1 cellular context compared by ENCODE assay signal in the genomic region with DNA sequence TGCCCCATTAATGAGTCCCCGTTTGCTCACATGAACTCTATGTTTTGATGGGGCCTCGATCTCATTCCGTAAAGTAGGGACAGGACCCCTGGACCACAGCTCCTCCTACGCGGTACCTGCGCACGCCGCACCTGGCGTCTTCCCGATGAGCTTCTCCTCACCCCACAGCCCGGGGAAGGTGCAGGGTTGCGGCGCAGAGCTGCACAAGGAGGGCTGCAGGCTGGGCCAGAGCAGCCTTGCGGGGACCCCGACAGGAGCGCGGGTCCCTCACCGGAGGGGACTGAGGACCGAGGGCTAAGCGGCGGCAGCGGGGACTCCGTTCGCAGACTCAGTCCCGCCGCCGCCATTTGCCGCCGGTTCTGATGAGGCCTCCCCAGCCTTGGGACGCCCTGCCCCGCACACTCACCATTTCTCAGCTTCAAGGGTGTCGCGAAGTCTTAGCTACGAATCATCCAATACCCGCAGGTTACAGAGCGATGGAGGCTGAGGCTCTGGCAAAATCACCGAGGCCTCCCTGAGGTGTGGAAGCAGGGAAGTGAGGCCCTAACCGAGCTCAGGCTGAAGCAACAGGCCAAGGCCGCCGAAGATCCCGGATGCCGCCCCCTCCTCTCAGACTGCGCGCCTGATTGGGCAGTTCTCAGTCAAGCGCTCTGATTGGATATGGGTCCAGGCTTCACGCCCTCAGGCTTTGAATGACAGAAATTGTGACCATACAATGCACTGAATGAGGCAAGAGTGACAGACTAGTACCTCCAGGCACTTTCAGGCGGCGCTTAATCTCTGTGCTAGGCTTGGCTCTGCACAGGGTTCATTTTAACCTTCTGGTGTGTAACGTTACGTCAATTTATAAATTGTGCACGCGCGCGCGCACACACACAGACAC.
TF ChIP-seq lines count a peak whose summit lies in the region.

No MANE protein-coding gene starts in this region.

TF ChIP-seq in HepG2, 621 proteins besides CTCF, POLR2A, EP300 and RAD21 (continued from another document and continues in another):
- TF ChIP-seq, protein P1, sequence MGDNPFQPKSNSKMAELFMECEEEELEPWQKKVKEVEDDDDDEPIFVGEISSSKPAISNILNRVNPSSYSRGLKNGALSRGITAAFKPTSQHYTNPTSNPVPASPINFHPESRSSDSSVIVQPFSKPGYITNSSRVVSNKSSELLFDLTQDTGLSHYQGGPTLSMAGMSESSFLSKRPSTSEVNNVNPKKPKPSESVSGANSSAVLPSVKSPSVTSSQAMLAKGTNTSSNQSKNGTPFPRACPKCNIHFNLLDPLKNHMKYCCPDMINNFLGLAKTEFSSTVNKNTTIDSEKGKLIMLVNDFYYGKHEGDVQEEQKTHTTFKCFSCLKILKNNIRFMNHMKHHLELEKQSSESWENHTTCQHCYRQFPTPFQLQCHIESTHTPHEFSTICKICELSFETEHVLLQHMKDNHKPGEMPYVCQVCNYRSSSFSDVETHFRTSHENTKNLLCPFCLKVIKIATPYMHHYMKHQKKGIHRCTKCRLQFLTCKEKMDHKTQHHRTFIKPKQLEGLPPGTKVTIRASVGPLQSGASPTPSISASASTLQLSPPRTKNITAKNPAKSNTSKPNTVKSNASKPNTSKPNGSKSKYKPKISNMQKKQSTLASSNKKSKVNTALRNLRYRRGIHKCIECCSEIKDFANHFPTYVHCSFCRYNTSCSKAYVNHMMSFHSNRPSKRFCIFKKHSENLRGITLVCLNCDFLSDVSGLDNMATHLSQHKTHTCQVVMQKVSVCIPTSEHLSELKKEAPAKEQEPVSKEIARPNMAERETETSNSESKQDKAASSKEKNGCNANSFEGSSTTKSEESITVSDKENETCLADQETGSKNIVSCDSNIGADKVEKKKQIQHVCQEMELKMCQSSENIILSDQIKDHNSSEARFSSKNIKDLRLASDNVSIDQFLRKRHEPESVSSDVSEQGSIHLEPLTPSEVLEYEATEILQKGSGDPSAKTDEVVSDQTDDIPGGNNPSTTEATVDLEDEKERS (CRISPR knock-in tag; IDR thresholded peaks at IDR 0.05), result no peak; the same call in 1 of the 2 replicates
- TF ChIP-seq ZNF546 (CRISPR knock-in tag; conservative IDR thresholded peaks at IDR 0.05), result 0 out of 2 replicates have a peak, but pooled peaks have one; percentile 87
- TF ChIP-seq ZNF83 (CRISPR knock-in tag; IDR thresholded peaks at IDR 0.05; ENCODE audit: borderline replicate concordance), result no peak
- peak; percentile 95 for TF ChIP-seq SRY (CRISPR knock-in tag; IDR thresholded peaks at IDR 0.05)
- no peak for TF ChIP-seq ZNF496 (CRISPR knock-in tag; IDR thresholded peaks at IDR 0.05; ENCODE audit: insufficient replicate concordance)
- no peak for TF ChIP-seq RNF2 (conservative IDR thresholded peaks at IDR 0.05; ENCODE audit: low read depth)
- peak; percentile 72 for TF ChIP-seq ISL2 (CRISPR knock-in tag; IDR thresholded peaks at IDR 0.05)
- TF ChIP-seq ZBTB3 (CRISPR knock-in tag; IDR thresholded peaks at IDR 0.05; ENCODE audit: borderline replicate concordance, low read depth), result no peak; the same call in 1 of the 2 replicates
- TF ChIP-seq, protein P2, sequence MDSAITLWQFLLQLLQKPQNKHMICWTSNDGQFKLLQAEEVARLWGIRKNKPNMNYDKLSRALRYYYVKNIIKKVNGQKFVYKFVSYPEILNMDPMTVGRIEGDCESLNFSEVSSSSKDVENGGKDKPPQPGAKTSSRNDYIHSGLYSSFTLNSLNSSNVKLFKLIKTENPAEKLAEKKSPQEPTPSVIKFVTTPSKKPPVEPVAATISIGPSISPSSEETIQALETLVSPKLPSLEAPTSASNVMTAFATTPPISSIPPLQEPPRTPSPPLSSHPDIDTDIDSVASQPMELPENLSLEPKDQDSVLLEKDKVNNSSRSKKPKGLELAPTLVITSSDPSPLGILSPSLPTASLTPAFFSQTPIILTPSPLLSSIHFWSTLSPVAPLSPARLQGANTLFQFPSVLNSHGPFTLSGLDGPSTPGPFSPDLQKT (CRISPR knock-in tag; IDR thresholded peaks at IDR 0.05; ENCODE audit: borderline replicate concordance), result no peak
- peak; percentile 80 for TF ChIP-seq THAP11 (CRISPR knock-in tag; IDR thresholded peaks at IDR 0.05)
- no peak for TF ChIP-seq JUNB (CRISPR knock-in tag; IDR thresholded peaks at IDR 0.05; ENCODE audit: borderline replicate concordance)
- TF ChIP-seq, protein P3, sequence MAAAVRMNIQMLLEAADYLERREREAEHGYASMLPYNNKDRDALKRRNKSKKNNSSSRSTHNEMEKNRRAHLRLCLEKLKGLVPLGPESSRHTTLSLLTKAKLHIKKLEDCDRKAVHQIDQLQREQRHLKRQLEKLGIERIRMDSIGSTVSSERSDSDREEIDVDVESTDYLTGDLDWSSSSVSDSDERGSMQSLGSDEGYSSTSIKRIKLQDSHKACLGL (CRISPR knock-in tag; IDR thresholded peaks at IDR 0.05), result peak; percentile 89
- TF ChIP-seq CREM (IDR thresholded peaks at IDR 0.05), result peak; percentile 41; the same call in 1 of the 2 replicates
- no peak for TF ChIP-seq CREM (CRISPR knock-in tag; IDR thresholded peaks at IDR 0.05)
- TF ChIP-seq ZNF737 (CRISPR knock-in tag; IDR thresholded peaks at IDR 0.05; ENCODE audit: borderline replicate concordance), result peak; percentile 92; the same call in 1 of the 2 replicates
- peak; percentile 91; the same call in 1 of the 2 replicates for TF ChIP-seq ZNF782 (CRISPR knock-in tag; IDR thresholded peaks at IDR 0.05; ENCODE audit: borderline replicate concordance)
- TF ChIP-seq SOX13 (IDR thresholded peaks at IDR 0.05), result no peak
- TF ChIP-seq SOX13 (CRISPR knock-in tag; conservative IDR thresholded peaks at IDR 0.05 in 1 of 2, IDR thresholded peaks at IDR 0.05 in 1 of 2), result no peak; a peak in 1 of 4 replicates
- TF ChIP-seq AKAP8 (CRISPR knock-in tag; IDR thresholded peaks at IDR 0.05), result peak; percentile 71; the same call in 1 of the 2 replicates
- no peak for TF ChIP-seq RBM22 (optimal IDR thresholded peaks at IDR 0.05; ENCODE audit: low read length)
- peak; percentile 72; the same call in 1 of the 2 replicates for TF ChIP-seq MTF1 (CRISPR knock-in tag; IDR thresholded peaks at IDR 0.05)
- TF ChIP-seq SMAD3 (CRISPR knock-in tag; IDR thresholded peaks at IDR 0.05), result no peak
- TF ChIP-seq RAD51 (IDR thresholded peaks at IDR 0.05; ENCODE audit: borderline replicate concordance), result no peak
- TF ChIP-seq MED13 (CRISPR knock-in tag; IDR thresholded peaks at IDR 0.05), result peak; percentile 58; the same call in 1 of the 2 replicates
- TF ChIP-seq, protein P4, sequence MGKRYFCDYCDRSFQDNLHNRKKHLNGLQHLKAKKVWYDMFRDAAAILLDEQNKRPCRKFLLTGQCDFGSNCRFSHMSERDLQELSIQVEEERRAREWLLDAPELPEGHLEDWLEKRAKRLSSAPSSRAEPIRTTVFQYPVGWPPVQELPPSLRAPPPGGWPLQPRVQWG (CRISPR knock-in tag; IDR thresholded peaks at IDR 0.05; ENCODE audit: borderline replicate concordance, low read depth), result no peak
- TF ChIP-seq ZNF10 (CRISPR knock-in tag; IDR thresholded peaks at IDR 0.05; ENCODE audit: borderline replicate concordance, low read depth), result no peak
- no peak for TF ChIP-seq KLF13 (CRISPR knock-in tag; IDR thresholded peaks at IDR 0.05)
- TF ChIP-seq, protein P5, sequence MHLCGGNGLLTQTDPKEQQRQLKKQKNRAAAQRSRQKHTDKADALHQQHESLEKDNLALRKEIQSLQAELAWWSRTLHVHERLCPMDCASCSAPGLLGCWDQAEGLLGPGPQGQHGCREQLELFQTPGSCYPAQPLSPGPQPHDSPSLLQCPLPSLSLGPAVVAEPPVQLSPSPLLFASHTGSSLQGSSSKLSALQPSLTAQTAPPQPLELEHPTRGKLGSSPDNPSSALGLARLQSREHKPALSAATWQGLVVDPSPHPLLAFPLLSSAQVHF (CRISPR knock-in tag; IDR thresholded peaks at IDR 0.05), result no peak
- 0 out of 2 replicates have a peak, but pooled peaks have one; percentile 36 for TF ChIP-seq ZSCAN20 (CRISPR knock-in tag; IDR thresholded peaks at IDR 0.05; ENCODE audit: borderline replicate concordance)
- no peak for TF ChIP-seq DNMT1 (CRISPR knock-in tag; IDR thresholded peaks at IDR 0.05)
- peak; percentile 46; the same call in 1 of the 2 replicates for TF ChIP-seq ZNF350 (CRISPR knock-in tag; IDR thresholded peaks at IDR 0.05; ENCODE audit: borderline replicate concordance, low read depth)
- TF ChIP-seq, protein P6, sequence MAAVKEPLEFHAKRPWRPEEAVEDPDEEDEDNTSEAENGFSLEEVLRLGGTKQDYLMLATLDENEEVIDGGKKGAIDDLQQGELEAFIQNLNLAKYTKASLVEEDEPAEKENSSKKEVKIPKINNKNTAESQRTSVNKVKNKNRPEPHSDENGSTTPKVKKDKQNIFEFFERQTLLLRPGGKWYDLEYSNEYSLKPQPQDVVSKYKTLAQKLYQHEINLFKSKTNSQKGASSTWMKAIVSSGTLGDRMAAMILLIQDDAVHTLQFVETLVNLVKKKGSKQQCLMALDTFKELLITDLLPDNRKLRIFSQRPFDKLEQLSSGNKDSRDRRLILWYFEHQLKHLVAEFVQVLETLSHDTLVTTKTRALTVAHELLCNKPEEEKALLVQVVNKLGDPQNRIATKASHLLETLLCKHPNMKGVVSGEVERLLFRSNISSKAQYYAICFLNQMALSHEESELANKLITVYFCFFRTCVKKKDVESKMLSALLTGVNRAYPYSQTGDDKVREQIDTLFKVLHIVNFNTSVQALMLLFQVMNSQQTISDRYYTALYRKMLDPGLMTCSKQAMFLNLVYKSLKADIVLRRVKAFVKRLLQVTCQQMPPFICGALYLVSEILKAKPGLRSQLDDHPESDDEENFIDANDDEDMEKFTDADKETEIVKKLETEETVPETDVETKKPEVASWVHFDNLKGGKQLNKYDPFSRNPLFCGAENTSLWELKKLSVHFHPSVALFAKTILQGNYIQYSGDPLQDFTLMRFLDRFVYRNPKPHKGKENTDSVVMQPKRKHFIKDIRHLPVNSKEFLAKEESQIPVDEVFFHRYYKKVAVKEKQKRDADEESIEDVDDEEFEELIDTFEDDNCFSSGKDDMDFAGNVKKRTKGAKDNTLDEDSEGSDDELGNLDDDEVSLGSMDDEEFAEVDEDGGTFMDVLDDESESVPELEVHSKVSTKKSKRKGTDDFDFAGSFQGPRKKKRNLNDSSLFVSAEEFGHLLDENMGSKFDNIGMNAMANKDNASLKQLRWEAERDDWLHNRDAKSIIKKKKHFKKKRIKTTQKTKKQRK (IDR thresholded peaks at IDR 0.05; ENCODE audit: low read length), result peak; percentile 84
- no peak for TF ChIP-seq ATAD3A (CRISPR knock-in tag; IDR thresholded peaks at IDR 0.05)
- TF ChIP-seq KMT2B (CRISPR knock-in tag; IDR thresholded peaks at IDR 0.05), result peak; percentile 93
- no peak for TF ChIP-seq GTF2F1 (IDR thresholded peaks at IDR 0.05; ENCODE audit: low read length)
- TF ChIP-seq NR2F2 (IDR thresholded peaks at IDR 0.05; ENCODE audit: borderline replicate concordance, low read depth), result no peak
- TF ChIP-seq ZNF781 (CRISPR knock-in tag; IDR thresholded peaks at IDR 0.05; ENCODE audit: borderline replicate concordance, not compliant biosample characterization), result peak; percentile 43
- TF ChIP-seq POLR2AphosphoS2 (IDR thresholded peaks at IDR 0.05; ENCODE audit: low read depth, low read length), result peak; percentile 82; the same call in 1 of the 2 replicates
- TF ChIP-seq AGO1 (IDR thresholded peaks at IDR 0.05; ENCODE audit: low read depth, low read length, poor library complexity, severe bottlenecking), result no peak
- no peak for TF ChIP-seq HNRNPUL1 (IDR thresholded peaks at IDR 0.05; ENCODE audit: low read depth, low read length)
- TF ChIP-seq MAF1 (CRISPR knock-in tag; IDR thresholded peaks at IDR 0.05; ENCODE audit: borderline replicate concordance), result 0 out of 2 replicates have a peak, but pooled peaks have one; percentile 72
- TF ChIP-seq SOX5 (CRISPR knock-in tag; IDR thresholded peaks at IDR 0.05; ENCODE audit: borderline replicate concordance), result no peak
- TF ChIP-seq ZBTB7B (CRISPR knock-in tag; IDR thresholded peaks at IDR 0.05), result peak; percentile 38; the same call in 1 of the 2 replicates
- TF ChIP-seq, protein P7, sequence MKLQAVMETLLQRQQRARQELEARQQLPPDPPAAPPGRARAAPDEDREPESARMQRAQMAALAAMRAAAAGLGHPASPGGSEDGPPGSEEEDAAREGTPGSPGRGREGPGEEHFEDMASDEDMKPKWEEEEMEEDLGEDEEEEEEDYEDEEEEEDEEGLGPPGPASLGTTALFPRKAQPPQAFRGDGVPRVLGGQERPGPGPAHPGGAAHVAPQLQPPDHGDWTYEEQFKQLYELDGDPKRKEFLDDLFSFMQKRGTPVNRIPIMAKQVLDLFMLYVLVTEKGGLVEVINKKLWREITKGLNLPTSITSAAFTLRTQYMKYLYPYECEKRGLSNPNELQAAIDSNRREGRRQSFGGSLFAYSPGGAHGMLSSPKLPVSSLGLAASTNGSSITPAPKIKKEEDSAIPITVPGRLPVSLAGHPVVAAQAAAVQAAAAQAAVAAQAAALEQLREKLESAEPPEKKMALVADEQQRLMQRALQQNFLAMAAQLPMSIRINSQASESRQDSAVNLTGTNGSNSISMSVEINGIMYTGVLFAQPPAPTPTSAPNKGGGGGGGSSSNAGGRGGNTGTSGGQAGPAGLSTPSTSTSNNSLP (IDR thresholded peaks at IDR 0.05; ENCODE audit: low read depth, low read length), result no peak; the same call in 1 of the 2 replicates
- peak; percentile 99 for TF ChIP-seq NFYC (CRISPR knock-in tag; IDR thresholded peaks at IDR 0.05)
- TF ChIP-seq NFATC3 (CRISPR knock-in tag; IDR thresholded peaks at IDR 0.05), result no peak
- no peak for TF ChIP-seq FOXM1 (CRISPR knock-in tag; IDR thresholded peaks at IDR 0.05)
- TF ChIP-seq HNRNPK (IDR thresholded peaks at IDR 0.05; ENCODE audit: low read depth, low read length, poor library complexity, severe bottlenecking), result no peak
- TF ChIP-seq ZNF670 (CRISPR knock-in tag; IDR thresholded peaks at IDR 0.05; ENCODE audit: borderline replicate concordance), result no peak; the same call in 1 of the 2 replicates
- TF ChIP-seq ZNF780A (CRISPR knock-in tag; IDR thresholded peaks at IDR 0.05), result peak; percentile 84; the same call in 1 of the 2 replicates
- TF ChIP-seq SIX1 (CRISPR knock-in tag; IDR thresholded peaks at IDR 0.05; ENCODE audit: borderline replicate concordance), result no peak
- no peak for TF ChIP-seq MTA3 (CRISPR knock-in tag; IDR thresholded peaks at IDR 0.05)
- TF ChIP-seq ZFP62 (CRISPR knock-in tag; IDR thresholded peaks at IDR 0.05), result no peak
- no peak for TF ChIP-seq TCF7L2 (IDR thresholded peaks at IDR 0.05; ENCODE audit: low read depth, low read length)
- no peak for TF ChIP-seq PHB2 (IDR thresholded peaks at IDR 0.05; ENCODE audit: partially characterized antibody)
- TF ChIP-seq SNRNP70 (IDR thresholded peaks at IDR 0.05; ENCODE audit: low read depth, low read length), result no peak
